In the genomic region with DNA sequence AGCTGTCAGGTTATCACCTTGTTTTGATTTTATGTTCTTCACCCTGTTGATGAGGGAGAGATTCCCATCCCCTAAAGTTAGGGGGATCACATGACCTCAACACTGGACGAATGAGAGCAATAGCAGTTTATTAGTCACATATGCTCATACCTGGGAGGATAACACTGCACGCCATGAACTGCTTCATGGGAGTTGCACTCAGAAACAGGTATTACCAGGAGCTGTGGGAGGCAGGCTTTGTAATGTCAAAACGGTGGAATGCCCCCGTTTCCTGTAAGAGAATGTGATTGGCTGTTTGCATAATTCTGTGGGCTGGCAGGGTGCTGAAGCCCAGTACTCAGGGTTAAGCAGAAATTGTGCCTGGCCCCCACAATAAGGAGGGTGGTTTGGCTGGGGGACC, we compare ENCODE assay signal across 21 cellular contexts. TPM values are rescaled to one million over a fixed set of nuclear protein-coding genes. Genes with fewer than 3 reads are reported as not detected.
"Had no signal": no experiment of that assay in that cellular context is flagged by ENCODE, and none has a peak within 500 bp of the region (broad histone marks: within the 10 kb centered on the region; RNA-seq: fewer than 3 reads in every experiment).

No MANE protein-coding gene starts in this region.

- H3K4me3 Mint-ChIP-seq: activated CD4-positive, alpha-beta T cell treated with anti-CD3 and anti-CD28 coated beads, Interleukin-2, amount 10 ng/mL, durations not matched to agents 24 days and 14 days; natural killer cell treated with Interleukin-12 subunit alpha and Interleukin-12 subunit beta and Interleukin-15 and Interleukin-18, amount 100 ng/mL, for 72 hours; stimulated activated memory B cell treated with anti-CD40 and anti-IgM and Interleukin-4, amounts not matched to agents 10 μg/mL and 1 μg/mL and 100 μg/mL, for 72 hours had no signal

- H3K27ac ChIP-seq: adrenal gland, epithelial cell of prostate, prostate gland, right lobe of liver, SJSA1, tibial artery, VCaP had no signal

- H3K9me3 ChIP-seq: adrenal gland, mucosa of descending colon, prostate gland, right lobe of liver, SJSA1, tibial artery had no signal

- H3K9me3 Mint-ChIP-seq: activated CD4-positive, alpha-beta T cell treated with anti-CD3 and anti-CD28 coated beads, Interleukin-2, amount 10 ng/mL, durations not matched to agents 24 days and 14 days; natural killer cell treated with Interleukin-12 subunit alpha and Interleukin-12 subunit beta and Interleukin-15 and Interleukin-18, amount 100 ng/mL, for 72 hours; stimulated activated memory B cell treated with anti-CD40 and anti-IgM and Interleukin-4, amounts not matched to agents 10 μg/mL and 1 μg/mL and 100 μg/mL, for 72 hours had no signal

- H3K27me3 ChIP-seq: right lobe of liver, SJSA1 had no signal

- H3K4me1 ChIP-seq: adrenal gland, prostate gland, right lobe of liver had no signal

- ATAC-seq: left colon; mucosa of descending colon; natural killer cell treated with Interleukin-12 subunit alpha and Interleukin-12 subunit beta and Interleukin-15 and Interleukin-18, amount 100 ng/mL, for 72 hours; right lobe of liver; stimulated activated memory B cell treated with anti-CD40 and anti-IgM and Interleukin-4, amounts not matched to agents 10 μg/mL and 1 μg/mL and 100 μg/mL, for 72 hours had no signal

- H3K4me3 ChIP-seq: adrenal gland, mucosa of descending colon, prostate gland, right lobe of liver, SJSA1, tibial artery had no signal

- DNase-seq: activated CD4-positive, alpha-beta T cell treated with anti-CD3 and anti-CD28 coated beads, Interleukin-2, amount 10 ng/mL, durations not matched to agents 24 days and 14 days; activated CD8-positive, alpha-beta memory T cell treated with anti-CD3 and anti-CD28 coated beads, Interleukin-2, amount 50 U/mL, for 4 hours; activated naive CD4-positive, alpha-beta T cell treated with anti-CD3 and anti-CD28 coated beads, Interleukin-2, amount 50 U/mL, for 16 hours; adrenal gland; central memory CD4-positive, alpha-beta T cell; cortex of kidney; effector CD8-positive, alpha-beta T cell; hypothalamus; left colon; mucosa of descending colon; occipital lobe; right lobe of liver; SW 1271; T1000; tibial artery had no signal

- H3K36me3 ChIP-seq: adrenal gland, prostate gland, right lobe of liver, SJSA1, tibial artery had no signal

- H3K27ac Mint-ChIP-seq: activated CD4-positive, alpha-beta T cell treated with anti-CD3 and anti-CD28 coated beads, Interleukin-2, amount 10 ng/mL, durations not matched to agents 24 days and 14 days; stimulated activated memory B cell treated with anti-CD40 and anti-IgM and Interleukin-4, amounts not matched to agents 10 μg/mL and 1 μg/mL and 100 μg/mL, for 72 hours had no signal

- H3K36me3 Mint-ChIP-seq: natural killer cell treated with Interleukin-12 subunit alpha and Interleukin-12 subunit beta and Interleukin-15 and Interleukin-18, amount 100 ng/mL, for 72 hours; stimulated activated memory B cell treated with anti-CD40 and anti-IgM and Interleukin-4, amounts not matched to agents 10 μg/mL and 1 μg/mL and 100 μg/mL, for 72 hours had no signal

RNA-seq across cellular contexts. Expression of a gene that starts 3.2 kb away (rescaled TPM):
- total RNA-seq: natural killer cell treated with Interleukin-12 subunit alpha and Interleukin-12 subunit beta and Interleukin-15 and Interleukin-18, amount 100 ng/mL, for 72 hours had no signal

RNA-seq across cellular contexts. Expression of a gene that starts 44.7 kb away (rescaled TPM):
- total RNA-seq: natural killer cell treated with Interleukin-12 subunit alpha and Interleukin-12 subunit beta and Interleukin-15 and Interleukin-18, amount 100 ng/mL, for 72 hours had no signal
